In the genomic region with DNA sequence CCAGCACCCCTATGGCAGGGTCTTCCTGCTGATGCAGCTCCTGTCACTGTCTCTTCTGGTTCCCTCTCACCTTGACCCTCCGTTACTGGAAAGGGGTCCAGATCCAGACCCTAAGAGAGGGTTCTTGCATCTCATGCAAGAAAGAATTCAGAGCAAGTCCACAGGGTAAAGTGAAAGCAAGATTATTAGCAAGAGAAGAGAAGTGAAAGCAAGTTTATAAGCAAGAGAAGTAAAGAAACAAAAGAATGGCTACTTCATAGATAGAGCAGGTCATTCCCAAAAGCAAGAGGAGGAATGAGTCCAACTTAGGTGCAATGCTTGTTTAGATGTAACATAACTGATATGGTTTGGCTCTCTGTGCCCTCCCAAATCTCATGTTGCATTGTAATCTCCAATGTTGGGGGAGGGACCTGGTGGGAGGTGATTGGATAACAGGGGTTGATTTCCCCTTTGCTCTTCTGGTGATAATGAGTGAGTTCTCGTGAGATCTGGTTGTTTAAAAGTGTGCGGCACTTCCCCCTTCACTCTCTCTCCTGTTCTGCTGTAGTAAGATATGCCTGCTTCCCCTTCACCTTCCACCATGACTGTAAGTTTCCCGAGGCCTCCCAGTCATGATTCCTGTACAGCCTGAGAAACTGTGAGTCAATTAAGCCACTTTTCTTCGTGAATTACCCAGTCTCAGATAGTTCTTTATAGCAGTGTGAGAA, we compare ENCODE assay signal across 1 cellular context.
TF ChIP-seq lines count a peak whose summit lies in the region.

No MANE protein-coding gene starts in this region.

TF ChIP-seq in GM23338, 12 proteins besides CTCF, POLR2A, EP300 and RAD21:
- TF ChIP-seq ZNF114 (CRISPR knock-in tag; IDR thresholded peaks at IDR 0.05) = no peak
- no peak for TF ChIP-seq STAT1 (IDR thresholded peaks at IDR 0.05; ENCODE audit: unreplicated experiment)
- TF ChIP-seq, protein P1, sequence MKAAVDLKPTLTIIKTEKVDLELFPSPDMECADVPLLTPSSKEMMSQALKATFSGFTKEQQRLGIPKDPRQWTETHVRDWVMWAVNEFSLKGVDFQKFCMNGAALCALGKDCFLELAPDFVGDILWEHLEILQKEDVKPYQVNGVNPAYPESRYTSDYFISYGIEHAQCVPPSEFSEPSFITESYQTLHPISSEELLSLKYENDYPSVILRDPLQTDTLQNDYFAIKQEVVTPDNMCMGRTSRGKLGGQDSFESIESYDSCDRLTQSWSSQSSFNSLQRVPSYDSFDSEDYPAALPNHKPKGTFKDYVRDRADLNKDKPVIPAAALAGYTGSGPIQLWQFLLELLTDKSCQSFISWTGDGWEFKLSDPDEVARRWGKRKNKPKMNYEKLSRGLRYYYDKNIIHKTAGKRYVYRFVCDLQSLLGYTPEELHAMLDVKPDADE (IDR thresholded peaks at IDR 0.05) = no peak
- TF ChIP-seq CREB1 (CRISPR knock-in tag; IDR thresholded peaks at IDR 0.05; ENCODE audit: low read depth) = no peak
- TF ChIP-seq ZNF331 (CRISPR knock-in tag; IDR thresholded peaks at IDR 0.05; ENCODE audit: low read depth) = no peak
- no peak for TF ChIP-seq POLR2AphosphoS5 (IDR thresholded peaks at IDR 0.05; ENCODE audit: low read depth)
- TF ChIP-seq EZH2phosphoT487 (IDR thresholded peaks at IDR 0.05; ENCODE audit: unreplicated experiment) = no peak
- TF ChIP-seq EZH2 (IDR thresholded peaks at IDR 0.05; ENCODE audit: low read depth, unreplicated experiment) = no peak
- no peak for TF ChIP-seq NANOG (IDR thresholded peaks at IDR 0.05; ENCODE audit: borderline replicate concordance)
